4 cellular contexts compared by ENCODE assay signal in the genomic region with DNA sequence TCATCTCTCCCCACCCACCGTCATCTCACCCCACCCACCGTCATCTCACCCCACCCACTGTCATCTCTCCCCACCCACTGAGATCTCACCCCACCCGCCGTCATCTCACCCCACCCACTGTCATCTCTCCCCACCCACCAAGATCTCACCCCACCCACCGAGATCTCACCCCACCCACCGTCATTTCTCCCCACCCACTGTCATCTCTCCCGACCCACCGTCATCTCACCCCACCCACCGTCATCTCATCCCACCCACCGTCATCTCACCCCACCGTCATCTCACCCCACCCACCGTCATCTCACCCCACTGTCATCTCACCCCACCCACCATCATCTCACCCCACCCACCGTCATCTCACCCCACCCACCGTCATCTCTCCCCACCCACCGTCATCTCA. TPM values are rescaled to one million over a fixed set of nuclear protein-coding genes. Genes with fewer than 3 reads are reported as not detected.
A peak's percentile ranks its signal among the peaks of the same experiment; 100 is the strongest.
DNase-seq lines count a peak whose midpoint lies in the region; ATAC-seq lines count a peak whose summit lies in the region.
"Not testable (repeated sequence)": the region's sequence is repeated elsewhere in the genome, so short reads cannot be mapped to it uniquely, and the experiment has no call there.

No MANE protein-coding gene starts in this region.

- H3K36me3 Mint-ChIP-seq in activated CD8-positive, alpha-beta T cell treated with anti-CD3 and anti-CD28 coated beads, Interleukin-2, amount 10 ng/mL, durations not matched to agents 7 days and 5 days (ENCODE audit: low read depth): not testable (repeated sequence)
- H3K36me3 Mint-ChIP-seq in central memory CD8-positive, alpha-beta T cell (ENCODE audit: insufficient read depth): peaks cover 23% of the 10 kb centered on the region

- peaks cover 29% of the 10 kb centered on the region for H3K4me1 Mint-ChIP-seq in activated CD8-positive, alpha-beta T cell treated with anti-CD3 and anti-CD28 coated beads, Interleukin-2, amount 10 ng/mL, durations not matched to agents 7 days and 5 days (ENCODE audit: low read depth)
- peaks cover 52% of the 10 kb centered on the region for H3K4me1 Mint-ChIP-seq in central memory CD8-positive, alpha-beta T cell

- peak; percentile 4 for DNase-seq in activated CD8-positive, alpha-beta T cell treated with anti-CD3 and anti-CD28 coated beads, Interleukin-2, amount 10 ng/mL, durations not matched to agents 7 days and 5 days
- not testable (repeated sequence) for DNase-seq in central memory CD8-positive, alpha-beta T cell (ENCODE audit: low spot score in 2 of 2)
- DNase-seq in left lobe of liver (ENCODE audit: low spot score) (peak; percentile 6), ureter (ENCODE audit: low spot score) (peak; percentile 36)

- not testable (repeated sequence) for H3K9me3 Mint-ChIP-seq in activated CD8-positive, alpha-beta T cell treated with anti-CD3 and anti-CD28 coated beads, Interleukin-2, amount 10 ng/mL, durations not matched to agents 7 days and 5 days (ENCODE audit: insufficient read depth); central memory CD8-positive, alpha-beta T cell

- CTCF ChIA-PET in activated CD8-positive, alpha-beta T cell treated with anti-CD3 and anti-CD28 coated beads, Interleukin-2, amount 10 ng/mL, durations not matched to agents 7 days and 5 days (lab: Charles Lee): not testable (repeated sequence)

- not testable (repeated sequence) for ATAC-seq in activated CD8-positive, alpha-beta T cell treated with anti-CD3 and anti-CD28 coated beads, Interleukin-2, amount 10 ng/mL, durations not matched to agents 7 days and 5 days; central memory CD8-positive, alpha-beta T cell (replicated peaks; ENCODE audit: extremely low read depth, poor library complexity, severe bottlenecking); left lobe of liver

- not testable (repeated sequence) for H3K4me3 Mint-ChIP-seq in activated CD8-positive, alpha-beta T cell treated with anti-CD3 and anti-CD28 coated beads, Interleukin-2, amount 10 ng/mL, durations not matched to agents 7 days and 5 days; central memory CD8-positive, alpha-beta T cell

- not testable (repeated sequence) for H3K27me3 Mint-ChIP-seq in activated CD8-positive, alpha-beta T cell treated with anti-CD3 and anti-CD28 coated beads, Interleukin-2, amount 10 ng/mL, durations not matched to agents 7 days and 5 days (ENCODE audit: low read depth); central memory CD8-positive, alpha-beta T cell

- POLR2A ChIA-PET in activated CD8-positive, alpha-beta T cell treated with anti-CD3 and anti-CD28 coated beads, Interleukin-2, amount 10 ng/mL, durations not matched to agents 7 days and 5 days (lab: Charles Lee): not testable (repeated sequence)

- not testable (repeated sequence) for H3K27ac Mint-ChIP-seq in activated CD8-positive, alpha-beta T cell treated with anti-CD3 and anti-CD28 coated beads, Interleukin-2, amount 10 ng/mL, durations not matched to agents 7 days and 5 days
- H3K27ac Mint-ChIP-seq in central memory CD8-positive, alpha-beta T cell (ENCODE audit: low read depth): peak overlapping the region; percentile 92

RNA-seq across cellular contexts. Expression of a gene that starts 49.2 kb away (rescaled TPM):
- 100 to 1,000 TPM; 218 to 223 TPM for total RNA-seq in activated CD8-positive, alpha-beta T cell treated with anti-CD3 and anti-CD28 coated beads, Interleukin-2, amount 10 ng/mL, durations not matched to agents 7 days and 5 days
- total RNA-seq in left lobe of liver (60.8 TPM), ureter (155 TPM)
